ENCODE assay signal across 19 cellular contexts in genomic region chr1:39048745-39049370, GRCh38. TPM values are rescaled to one million over a fixed set of nuclear protein-coding genes. Genes with fewer than 3 reads are reported as not detected.
A peak's percentile ranks its signal among the peaks of the same experiment; 100 is the strongest.
DNase-seq lines count a peak whose midpoint lies in the region; ATAC-seq, FAIRE-seq and TF ChIP-seq lines count a peak whose summit lies in the region.
"Had no signal": no experiment of that assay in that cellular context is flagged by ENCODE, and none has a peak within 500 bp of the region (broad histone marks: within the 10 kb centered on the region; RNA-seq: fewer than 3 reads in every experiment).

No MANE protein-coding gene starts in this region.

- intact Hi-C loops in HepG2 (cut with micrococcal nuclease; ENCODE audit: unreplicated experiment), result no loop called here
- intact Hi-C loops in tibial artery (cut with DNase I; ENCODE audit: low total_unique reads), result no loop called here

- WGBS in HepG2 (ENCODE audit: low lambda C conversion rate), result 71% methylated on average over 7 of the region's 7 CpGs

- no peaks in the 10 kb centered on the region for H3K27me3 ChIP-seq in HepG2 (ENCODE audit: control insufficient read depth in 1 of 2, insufficient read depth in 2 of 2, low read length in 2 of 2)
- H3K27me3 ChIP-seq in tibial artery, result no peaks in the 10 kb centered on the region
- H3K27me3 ChIP-seq: foreskin keratinocyte, ovary had no signal

- in situ Hi-C loops in HepG2 (cut with HindIII; ENCODE audit: extremely low pct_ligation_motif_present, low pct_unique_long_range_greater_than_20kb), result no loop called here

- no peak overlapping the region for H3K4me2 ChIP-seq in HepG2 (ENCODE audit: low read depth, low read length)

- no peak for TF ChIP-seq CTCF in HFFc6 (IDR thresholded peaks at IDR 0.05)
- no peak for TF ChIP-seq CTCF in cardiac fibroblast (IDR thresholded peaks at IDR 0.05; ENCODE audit: low read depth, low read length)
- TF ChIP-seq CTCF in HepG2 (CRISPR knock-in tag; IDR thresholded peaks at IDR 0.05), result no peak
- no peak for TF ChIP-seq CTCF in tibial artery (IDR thresholded peaks at IDR 0.05)

- TF ChIP-seq POLR2A in HepG2 (IDR thresholded peaks at IDR 0.05; ENCODE audit: insufficient read depth in 1 of 2, low read depth in 2 of 2, low read length in 2 of 2), result no peak

- FAIRE-seq in HepG2 (lab: Jason Lieb, UNC), result no peak
- FAIRE-seq: TTC549 had no signal

- no peaks in the 10 kb centered on the region for H3K9me3 Mint-ChIP-seq in HFFc6
- H3K9me3 Mint-ChIP-seq: activated CD4-positive, alpha-beta T cell treated with anti-CD3 and anti-CD28 coated beads, Interleukin-2, amount 10 ng/mL, durations not matched to agents 24 days and 14 days; endodermal cell had no signal

- H3K36me3 Mint-ChIP-seq in HFFc6 (ENCODE audit: low read depth), result peaks cover 12% of the 10 kb centered on the region

- H4K20me1 ChIP-seq in HepG2 (ENCODE audit: insufficient read depth, low read length), result no peaks in the 10 kb centered on the region

- H3K36me3 ChIP-seq in HepG2 (replicated peaks in 1 of 2; ENCODE audit: control insufficient read depth in 1 of 2, insufficient read depth in 2 of 2, low read length in 2 of 2) (no peaks in the 10 kb centered on the region), tibial artery (peaks cover 0 to 26% (median 0%) of the 10 kb centered on the region in 3 donors)
- H3K36me3 ChIP-seq: ovary had no signal

- no peak overlapping the region for H2AFZ ChIP-seq in HepG2 (ENCODE audit: low read length)

- TF ChIP-seq RAD21 in HepG2 (CRISPR knock-in tag; IDR thresholded peaks at IDR 0.05), result no peak

- peak; percentile 69 for ATAC-seq in HepG2
- no peak for ATAC-seq in GM19328 (IDR thresholded peaks at IDR 0.05; ENCODE audit: unreplicated experiment)
- ATAC-seq: foreskin keratinocyte had no signal

- CTCF ChIA-PET in HepG2 (lab: Yijun Ruan, JAX; ENCODE audit: low intra/inter-chr PET ratio, low total read pairs), result no interaction called here

- H3K4me1 Mint-ChIP-seq in HFFc6 (ENCODE audit: low read depth), result peaks cover 38% of the 10 kb centered on the region

- POLR2A ChIA-PET in HepG2 (lab: Yijun Ruan, JAX), result interaction anchor here (0.6 kb wide), 1 partner anchor 1113 kb away, joined by 3 read pairs; no protein-coding TSS in a partner anchor

- BruUV-seq in HepG2 (replicated peaks; lab: Mats Ljungman, UMichigan), result no TSS peak

- no peak for DNase-seq in HFFc6
- peak; percentile 32 to 39 for DNase-seq in cardiac fibroblast (ENCODE audit: low read depth in 2 of 2)
- no peak for DNase-seq in HepG2 (ENCODE audit: low spot score)
- no peak for DNase-seq in tibial artery
- DNase-seq in Ammon's horn (ENCODE audit: low spot score), result no peak
- DNase-seq in activated naive CD4-positive, alpha-beta T cell treated with anti-CD3 and anti-CD28 coated beads, Interleukin-2, amount 50 U/mL, for 16 hours, result no peak
- DNase-seq: activated CD4-positive, alpha-beta T cell treated with anti-CD3 and anti-CD28 coated beads, Interleukin-2, amount 10 ng/mL, durations not matched to agents 24 days and 14 days; anterior cingulate cortex; DMS153; endodermal cell; foreskin keratinocyte; MM.1S; naive B cell; NCI-H1694; NCI-H345; stimulated activated CD4-positive, alpha-beta T cell treated with anti-CD3 and anti-CD28 coated beads, Interleukin-2, amount 100 ng/mL, for 48 hours had no signal

- H3K79me2 ChIP-seq in HepG2 (ENCODE audit: insufficient read depth, low read length), result no peaks in the 10 kb centered on the region

- H3K9me3 ChIP-seq in HepG2 (ENCODE audit: low read length) (no peaks in the 10 kb centered on the region), tibial artery (no peaks in the 10 kb centered on the region)
- H3K9me3 ChIP-seq: ovary had no signal

- no peak overlapping the region for H3K4me3 Mint-ChIP-seq in HFFc6
- H3K4me3 Mint-ChIP-seq: activated CD4-positive, alpha-beta T cell treated with anti-CD3 and anti-CD28 coated beads, Interleukin-2, amount 10 ng/mL, durations not matched to agents 24 days and 14 days; endodermal cell had no signal

- H3K27ac Mint-ChIP-seq in HFFc6, result peak overlapping the region; percentile 99
- H3K27ac Mint-ChIP-seq: activated CD4-positive, alpha-beta T cell treated with anti-CD3 and anti-CD28 coated beads, Interleukin-2, amount 10 ng/mL, durations not matched to agents 24 days and 14 days; endodermal cell had no signal

- no peaks in the 10 kb centered on the region; the same call in 1 of the 2 replicates for H3K27me3 Mint-ChIP-seq in HFFc6 (ENCODE audit: insufficient read depth)
- H3K27me3 Mint-ChIP-seq: activated CD4-positive, alpha-beta T cell treated with anti-CD3 and anti-CD28 coated beads, Interleukin-2, amount 10 ng/mL, durations not matched to agents 24 days and 14 days; naive B cell had no signal

- H3K4me3 ChIP-seq in cardiac fibroblast (replicated peaks in 1 of 2; ENCODE audit: low read depth in 2 of 2, low read length in 2 of 2) (no peak overlapping the region), HepG2 (replicated peaks in 1 of 3; ENCODE audit: insufficient read depth in 1 of 3, low read depth in 2 of 3, low read length in 3 of 3) (no peak overlapping the region), tibial artery (no peak overlapping the region)
- H3K4me3 ChIP-seq: ovary had no signal

- TF ChIP-seq EP300 in HepG2 (IDR thresholded peaks at IDR 0.05; ENCODE audit: low read depth in 2 of 2, low read length in 2 of 2) (no peak), HepG2 (CRISPR knock-in tag; IDR thresholded peaks at IDR 0.05; ENCODE audit: borderline replicate concordance) (no peak)

- H3K4me1 ChIP-seq in HepG2 (ENCODE audit: insufficient read depth, low read length) (no peaks in the 10 kb centered on the region), tibial artery (peaks cover 0 to 25% (median 9%) of the 10 kb centered on the region in 4 donors)
- H3K4me1 ChIP-seq: foreskin keratinocyte had no signal

- H3K9ac ChIP-seq in HepG2 (ENCODE audit: insufficient read depth, low read depth, low read length), result no peak overlapping the region

- H3K27ac ChIP-seq in HepG2 (ENCODE audit: extremely low read length, insufficient read depth, low read length) (no peak overlapping the region), tibial artery (peak overlapping the region; percentile 70 to 87)
- H3K27ac ChIP-seq: foreskin keratinocyte, ovary had no signal

TF ChIP-seq in HepG2, 621 proteins besides CTCF, POLR2A, EP300 and RAD21 (continues in another document):
- TF ChIP-seq SRSF1 (optimal IDR thresholded peaks at IDR 0.05; ENCODE audit: low read depth, low read length) (no peak), PAX8 (CRISPR knock-in tag; IDR thresholded peaks at IDR 0.05; ENCODE audit: borderline replicate concordance) (no peak)

RNA-seq across cellular contexts. Expression of gene NDUFS5, which starts 22.7 kb away (rescaled TPM):
- total RNA-seq in HFFc6 (2021; fragmentation: NEBNext Ultra II Directional; extraction: Animal tissue kit (Norgen Biotek cat#: 25700)), result 100 to 1,000 TPM; 181 to 275 (median 249) TPM
- 466 and 655 TPM in 2 replicates for total RNA-seq in HepG2 (2016; rRNA removed; fragmentation: Illumina TruSeq; extraction: Trizol)
- total RNA-seq in HepG2 (2016; cell fraction: cytosol; rRNA removed; fragmentation: Illumina TruSeq; extraction: Trizol; ENCODE audit: low read depth), result 163 and 167 TPM in 2 replicates
- 464 and 703 TPM in 2 replicates for total RNA-seq in HepG2 (2016; cell fraction: insoluble cytoplasmic fraction; rRNA removed; fragmentation: Illumina TruSeq; extraction: Trizol)
- 156 and 158 TPM in 2 replicates for total RNA-seq in HepG2 (2016; cell fraction: membrane; rRNA removed; fragmentation: Illumina TruSeq; extraction: Trizol)
- total RNA-seq in HepG2 (2016; cell fraction: nucleus; rRNA removed; fragmentation: Illumina TruSeq; extraction: Trizol), result 154 and 170 TPM in 2 replicates
- 219 and 263 TPM in 2 replicates for polyA plus RNA-seq in HepG2 (2011; rRNA removed)
- 226 and 341 TPM in 2 replicates for polyA plus RNA-seq in HepG2 (2011; cell fraction: cytosol; rRNA removed)
- 45.6 and 70.1 TPM in 2 replicates for polyA plus RNA-seq in HepG2 (2011; cell fraction: nucleus; rRNA removed)
- polyA plus RNA-seq in HepG2 (2012), result 314 and 392 TPM in 2 replicates
- 179 and 209 TPM in 2 replicates for polyA plus RNA-seq in HepG2 (2016; cell fraction: cytosol; fragmentation: Illumina TruSeq; extraction: Trizol; ENCODE audit: low read depth)
- polyA plus RNA-seq in HepG2 (2016; cell fraction: insoluble cytoplasmic fraction; fragmentation: Illumina TruSeq; extraction: Trizol; ENCODE audit: low read depth), result 671 and 732 TPM in 2 replicates
- polyA plus RNA-seq in HepG2 (2016; cell fraction: membrane; fragmentation: Illumina TruSeq; extraction: Trizol; ENCODE audit: low read depth), result 158 and 161 TPM in 2 replicates
- 262 and 271 TPM in 2 replicates for polyA plus RNA-seq in HepG2 (2016; cell fraction: nucleus; fragmentation: Illumina TruSeq; extraction: Trizol; ENCODE audit: insufficient read depth, low read depth)
- 54.3 and 179 TPM in 2 replicates for polyA minus RNA-seq in HepG2 (2011; rRNA and poly(A)+ RNA removed; ENCODE audit: low replicate concordance)
- polyA minus RNA-seq in HepG2 (2011; cell fraction: cytosol; rRNA and poly(A)+ RNA removed), result 50.5 and 67.1 TPM in 2 replicates
- 41.3 and 58.2 TPM in 2 replicates for polyA minus RNA-seq in HepG2 (2011; cell fraction: nucleus; rRNA and poly(A)+ RNA removed)

RNA-seq across cellular contexts. Expression of gene AKIRIN1, which starts 57.8 kb away (rescaled TPM):
- 10 to 100 TPM; 63.3 to 78.7 (median 71.2) TPM for total RNA-seq in HFFc6 (2021; fragmentation: NEBNext Ultra II Directional; extraction: Animal tissue kit (Norgen Biotek cat#: 25700))
- 123 and 154 TPM in 2 replicates for total RNA-seq in HepG2 (2016; rRNA removed; fragmentation: Illumina TruSeq; extraction: Trizol)
- total RNA-seq in HepG2 (2016; cell fraction: cytosol; rRNA removed; fragmentation: Illumina TruSeq; extraction: Trizol; ENCODE audit: low read depth), result 24.4 and 26.4 TPM in 2 replicates
- 126 and 150 TPM in 2 replicates for total RNA-seq in HepG2 (2016; cell fraction: insoluble cytoplasmic fraction; rRNA removed; fragmentation: Illumina TruSeq; extraction: Trizol)
- 114 and 115 TPM in 2 replicates for total RNA-seq in HepG2 (2016; cell fraction: membrane; rRNA removed; fragmentation: Illumina TruSeq; extraction: Trizol)
- 46.8 and 56.0 TPM in 2 replicates for total RNA-seq in HepG2 (2016; cell fraction: nucleus; rRNA removed; fragmentation: Illumina TruSeq; extraction: Trizol)
- polyA plus RNA-seq in HepG2 (2011; rRNA removed), result 96.9 and 157 TPM in 2 replicates
- 64.0 and 81.1 TPM in 2 replicates for polyA plus RNA-seq in HepG2 (2011; cell fraction: cytosol; rRNA removed)
- 22.4 and 29.1 TPM in 2 replicates for polyA plus RNA-seq in HepG2 (2011; cell fraction: nucleus; rRNA removed)
- 67.2 and 119 TPM in 2 replicates for polyA plus RNA-seq in HepG2 (2012)
- polyA plus RNA-seq in HepG2 (2016; cell fraction: cytosol; fragmentation: Illumina TruSeq; extraction: Trizol; ENCODE audit: low read depth), result 23.9 and 25.7 TPM in 2 replicates
- 197 and 205 TPM in 2 replicates for polyA plus RNA-seq in HepG2 (2016; cell fraction: insoluble cytoplasmic fraction; fragmentation: Illumina TruSeq; extraction: Trizol; ENCODE audit: low read depth)
- 80.1 and 84.0 TPM in 2 replicates for polyA plus RNA-seq in HepG2 (2016; cell fraction: membrane; fragmentation: Illumina TruSeq; extraction: Trizol; ENCODE audit: low read depth)
- 102 and 107 TPM in 2 replicates for polyA plus RNA-seq in HepG2 (2016; cell fraction: nucleus; fragmentation: Illumina TruSeq; extraction: Trizol; ENCODE audit: insufficient read depth, low read depth)
- 35.3 and 43.0 TPM in 2 replicates for polyA minus RNA-seq in HepG2 (2011; rRNA and poly(A)+ RNA removed; ENCODE audit: low replicate concordance)
- polyA minus RNA-seq in HepG2 (2011; cell fraction: cytosol; rRNA and poly(A)+ RNA removed), result 63.2 and 68.3 TPM in 2 replicates
- polyA minus RNA-seq in HepG2 (2011; cell fraction: nucleus; rRNA and poly(A)+ RNA removed), result 32.2 and 33.9 TPM in 2 replicates

Comparison
In these comparisons a context has a peak if more than half of its experiments do, and no peak if none do; other contexts are left out.
1. DNase-seq: peak in cardiac fibroblast (2 of 2); none in HFFc6 (single experiment), HepG2 (single experiment), tibial artery (0 of 2), Ammon's horn (single experiment) and activated naive CD4-positive, alpha-beta T cell treated with anti-CD3 and anti-CD28 coated beads, Interleukin-2, amount 50 U/mL, for 16 hours (single experiment).